8 cellular contexts compared by ENCODE assay signal in the genomic region with DNA sequence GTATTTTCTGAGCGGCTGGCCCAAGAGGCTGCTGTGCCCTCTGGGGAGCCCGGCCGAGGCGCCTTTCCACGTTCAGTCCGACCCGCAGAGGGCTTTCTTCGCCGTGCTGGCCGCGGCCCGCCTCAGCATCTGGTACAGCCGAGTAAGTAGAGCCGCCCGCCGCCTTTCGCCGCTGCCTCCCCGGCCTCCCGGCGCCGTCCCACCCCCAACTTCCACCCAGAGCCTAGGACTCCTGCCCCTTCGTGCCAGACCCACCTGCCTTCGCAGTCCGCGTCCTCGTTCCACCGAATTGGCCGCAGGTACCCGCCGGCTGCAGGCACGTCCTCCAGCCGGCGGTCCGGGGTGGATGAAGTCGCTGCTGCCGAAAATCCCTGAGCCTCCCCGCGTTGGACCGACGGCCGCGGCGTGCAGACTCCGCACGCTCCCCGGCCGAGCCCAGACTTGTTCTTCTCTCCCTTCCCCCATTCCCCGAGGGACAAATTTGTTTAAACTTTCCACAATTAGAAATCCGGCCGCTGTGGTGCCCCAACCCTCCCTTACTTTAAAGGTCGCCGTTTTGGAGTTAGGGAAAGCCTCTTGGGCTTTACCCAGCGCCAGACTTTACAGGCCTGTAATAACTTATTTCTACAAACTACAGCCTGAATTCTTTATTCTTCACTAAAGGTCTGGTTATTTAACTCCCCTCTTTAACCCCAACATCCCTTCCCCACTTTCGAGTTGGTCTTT. TPM values are rescaled to one million over a fixed set of nuclear protein-coding genes. Genes with fewer than 3 reads are reported as not detected.
DNase-seq lines count a peak whose midpoint lies in the region; ATAC-seq and TF ChIP-seq lines count a peak whose summit lies in the region.

No MANE protein-coding gene starts in this region.

- H3K9me3 ChIP-seq in psoas muscle = no peaks in the 10 kb centered on the region

- ATAC-seq in GM18907 (IDR thresholded peaks at IDR 0.05; ENCODE audit: unreplicated experiment) (peak; percentile 13), HG03196 (IDR thresholded peaks at IDR 0.05; ENCODE audit: unreplicated experiment) (peak; percentile 6), left ventricle myocardium superior (peak; percentile 29), psoas muscle (peak; percentile 5 to 32 (median 12)), HG03469 (IDR thresholded peaks at IDR 0.05; ENCODE audit: unreplicated experiment) (no peak)

- H3K27ac ChIP-seq in psoas muscle = peak overlapping the region; percentile 96

- intact Hi-C loops in left ventricle myocardium superior (cut with micrococcal nuclease) = no loop called here
- intact Hi-C loops in psoas muscle (cut with DNase I) = loop anchor here in 1 of 2 donors (10.0 kb wide), 4 partner anchors 105 to 965 kb away; a partner anchor contains a TSS

- DNase-seq in AG09309 (ENCODE audit: low read depth) = no peak
- DNase-seq in SK-MEL-5 (ENCODE audit: low read depth, low spot score) = peak; percentile 33
- DNase-seq in amygdala (lab: John Stamatoyannopoulos, UW) = peak in 34 of 56 donors; percentile 14 to 79 (median 56)
- peak; percentile 75 for DNase-seq in left ventricle myocardium superior
- peak; percentile 60 to 78 for DNase-seq in psoas muscle

- 0 to 1% (median 1%) methylated on average over 49 to 55 of the region's 55 CpGs for WGBS in psoas muscle, 3 donors

- H3K27me3 ChIP-seq in psoas muscle (ENCODE audit: insufficient read depth in 3 of 3, low read length in 2 of 3) = no peaks in the 10 kb centered on the region

- in situ Hi-C loops in SK-MEL-5 (cut with HindIII; ENCODE audit: low pct_unique_long_range_greater_than_20kb, low sequenced_read_pairs) = no loop called here

- TF ChIP-seq CTCF in AG09309 (IDR thresholded peaks at IDR 0.05; ENCODE audit: control insufficient read depth, insufficient read depth, low read depth, low read length, missing control alignments) (no peak), psoas muscle (IDR thresholded peaks at IDR 0.05) (no peak)

- H3K36me3 ChIP-seq in psoas muscle (ENCODE audit: insufficient read depth in 1 of 2, low read depth in 1 of 2) = peaks cover 0 to under 1% of the 10 kb centered on the region in 2 donors

- H3K4me1 ChIP-seq in psoas muscle = peaks cover 50% of the 10 kb centered on the region

- H3K4me3 ChIP-seq in AG09309 (ENCODE audit: control insufficient read depth, low read depth, low read length) (peak overlapping the region; percentile 91), psoas muscle (peak overlapping the region; percentile 95)

RNA-seq across cellular contexts. Expression of a gene that starts 0.6 kb away (rescaled TPM):
- total RNA-seq in SK-MEL-5 (2014; rRNA removed; shearing (Covaris generic)) = 14.7 and 15.2 TPM in 2 replicates
- polyA plus RNA-seq in SK-MEL-5 (2015; cell fraction: cytosol; rRNA removed) = 9.5 and 13.7 TPM in 2 replicates
- polyA plus RNA-seq in SK-MEL-5 (2015; cell fraction: nucleus; rRNA removed) = 35.1 and 35.4 TPM in 2 replicates
- total RNA-seq in left ventricle myocardium superior (8.7 TPM), psoas muscle (10 to 100 TPM; 10.9 to 28.6 (median 13.8) TPM)
- polyA plus RNA-seq in psoas muscle = 10 to 100 TPM in 1 of 3 donors, 1 to 10 TPM in 2; 6.8 to 18.7 (median 8.8) TPM
